1 cellular context compared by ENCODE assay signal in genomic region chr2:72915907-72916742, GRCh38.
TF ChIP-seq lines count a peak whose summit lies in the region.

No MANE protein-coding gene starts in this region.

TF ChIP-seq in HEK293, 187 proteins besides CTCF, POLR2A, EP300 and RAD21 (continued from another document and continues in another):
- TF ChIP-seq, protein P1, sequence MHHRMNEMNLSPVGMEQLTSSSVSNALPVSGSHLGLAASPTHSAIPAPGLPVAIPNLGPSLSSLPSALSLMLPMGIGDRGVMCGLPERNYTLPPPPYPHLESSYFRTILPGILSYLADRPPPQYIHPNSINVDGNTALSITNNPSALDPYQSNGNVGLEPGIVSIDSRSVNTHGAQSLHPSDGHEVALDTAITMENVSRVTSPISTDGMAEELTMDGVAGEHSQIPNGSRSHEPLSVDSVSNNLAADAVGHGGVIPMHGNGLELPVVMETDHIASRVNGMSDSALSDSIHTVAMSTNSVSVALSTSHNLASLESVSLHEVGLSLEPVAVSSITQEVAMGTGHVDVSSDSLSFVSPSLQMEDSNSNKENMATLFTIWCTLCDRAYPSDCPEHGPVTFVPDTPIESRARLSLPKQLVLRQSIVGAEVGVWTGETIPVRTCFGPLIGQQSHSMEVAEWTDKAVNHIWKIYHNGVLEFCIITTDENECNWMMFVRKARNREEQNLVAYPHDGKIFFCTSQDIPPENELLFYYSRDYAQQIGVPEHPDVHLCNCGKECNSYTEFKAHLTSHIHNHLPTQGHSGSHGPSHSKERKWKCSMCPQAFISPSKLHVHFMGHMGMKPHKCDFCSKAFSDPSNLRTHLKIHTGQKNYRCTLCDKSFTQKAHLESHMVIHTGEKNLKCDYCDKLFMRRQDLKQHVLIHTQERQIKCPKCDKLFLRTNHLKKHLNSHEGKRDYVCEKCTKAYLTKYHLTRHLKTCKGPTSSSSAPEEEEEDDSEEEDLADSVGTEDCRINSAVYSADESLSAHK (tag by site-specific recombination; IDR thresholded peaks at IDR 0.05) = no peak
- TF ChIP-seq ZNF645 (tag by site-specific recombination; IDR thresholded peaks at IDR 0.05) (no peak), ZNF596 (tag by site-specific recombination; IDR thresholded peaks at IDR 0.05) (no peak), ZNF548 (tag by site-specific recombination; IDR thresholded peaks at IDR 0.05) (no peak), ZNF202 (tag by site-specific recombination; IDR thresholded peaks at IDR 0.05; ENCODE audit: borderline replicate concordance) (no peak), ZBTB7A (tag by site-specific recombination; IDR thresholded peaks at IDR 0.05; ENCODE audit: low read depth) (no peak), ZNF664 (tag by site-specific recombination; IDR thresholded peaks at IDR 0.05) (no peak), ZNF366 (tag by site-specific recombination; conservative IDR thresholded peaks at IDR 0.05) (peak; percentile 65), ATF2 (tag by site-specific recombination; IDR thresholded peaks at IDR 0.05; ENCODE audit: low read depth) (no peak), ZNF600 (tag by site-specific recombination; IDR thresholded peaks at IDR 0.05) (no peak; the same call in 1 of the 2 replicates), ZNF629 (tag by site-specific recombination; IDR thresholded peaks at IDR 0.05) (no peak), REST (tag by site-specific recombination; IDR thresholded peaks at IDR 0.05) (peak; percentile 55), ZNF670 (tag by site-specific recombination; IDR thresholded peaks at IDR 0.05; ENCODE audit: low read depth) (no peak), ZNF175 (tag by site-specific recombination; IDR thresholded peaks at IDR 0.05) (no peak), ZBTB8A (tag by site-specific recombination; IDR thresholded peaks at IDR 0.05) (peak; percentile 66), ZNF561 (tag by site-specific recombination; IDR thresholded peaks at IDR 0.05; ENCODE audit: borderline replicate concordance) (peak; percentile 51; the same call in 1 of the 2 replicates), ELK4 (IDR thresholded peaks at IDR 0.05; ENCODE audit: borderline replicate concordance, low read depth, low read length) (no peak), ZNF341 (tag by site-specific recombination; IDR thresholded peaks at IDR 0.05; ENCODE audit: low read depth) (no peak), ZBTB44 (tag by site-specific recombination; IDR thresholded peaks at IDR 0.05) (no peak), KLF8 (tag by site-specific recombination; IDR thresholded peaks at IDR 0.05) (peak; percentile 84), SP3 (tag by site-specific recombination; IDR thresholded peaks at IDR 0.05) (peak; percentile 68)
- TF ChIP-seq, protein P2, sequence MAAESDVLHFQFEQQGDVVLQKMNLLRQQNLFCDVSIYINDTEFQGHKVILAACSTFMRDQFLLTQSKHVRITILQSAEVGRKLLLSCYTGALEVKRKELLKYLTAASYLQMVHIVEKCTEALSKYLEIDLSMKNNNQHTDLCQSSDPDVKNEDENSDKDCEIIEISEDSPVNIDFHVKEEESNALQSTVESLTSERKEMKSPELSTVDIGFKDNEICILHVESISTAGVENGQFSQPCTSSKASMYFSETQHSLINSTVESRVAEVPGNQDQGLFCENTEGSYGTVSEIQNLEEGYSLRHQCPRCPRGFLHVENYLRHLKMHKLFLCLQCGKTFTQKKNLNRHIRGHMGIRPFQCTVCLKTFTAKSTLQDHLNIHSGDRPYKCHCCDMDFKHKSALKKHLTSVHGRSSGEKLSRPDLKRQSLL (tag by site-specific recombination; IDR thresholded peaks at IDR 0.05) = no peak
- TF ChIP-seq, protein P3, sequence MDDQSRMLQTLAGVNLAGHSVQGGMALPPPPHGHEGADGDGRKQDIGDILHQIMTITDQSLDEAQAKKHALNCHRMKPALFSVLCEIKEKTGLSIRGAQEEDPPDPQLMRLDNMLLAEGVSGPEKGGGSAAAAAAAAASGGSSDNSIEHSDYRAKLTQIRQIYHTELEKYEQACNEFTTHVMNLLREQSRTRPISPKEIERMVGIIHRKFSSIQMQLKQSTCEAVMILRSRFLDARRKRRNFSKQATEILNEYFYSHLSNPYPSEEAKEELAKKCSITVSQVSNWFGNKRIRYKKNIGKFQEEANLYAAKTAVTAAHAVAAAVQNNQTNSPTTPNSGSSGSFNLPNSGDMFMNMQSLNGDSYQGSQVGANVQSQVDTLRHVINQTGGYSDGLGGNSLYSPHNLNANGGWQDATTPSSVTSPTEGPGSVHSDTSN (CRISPR knock-in tag; IDR thresholded peaks at IDR 0.05) = 0 out of 2 replicates have a peak, but pooled peaks have one; percentile 30
- TF ChIP-seq, protein P4, sequence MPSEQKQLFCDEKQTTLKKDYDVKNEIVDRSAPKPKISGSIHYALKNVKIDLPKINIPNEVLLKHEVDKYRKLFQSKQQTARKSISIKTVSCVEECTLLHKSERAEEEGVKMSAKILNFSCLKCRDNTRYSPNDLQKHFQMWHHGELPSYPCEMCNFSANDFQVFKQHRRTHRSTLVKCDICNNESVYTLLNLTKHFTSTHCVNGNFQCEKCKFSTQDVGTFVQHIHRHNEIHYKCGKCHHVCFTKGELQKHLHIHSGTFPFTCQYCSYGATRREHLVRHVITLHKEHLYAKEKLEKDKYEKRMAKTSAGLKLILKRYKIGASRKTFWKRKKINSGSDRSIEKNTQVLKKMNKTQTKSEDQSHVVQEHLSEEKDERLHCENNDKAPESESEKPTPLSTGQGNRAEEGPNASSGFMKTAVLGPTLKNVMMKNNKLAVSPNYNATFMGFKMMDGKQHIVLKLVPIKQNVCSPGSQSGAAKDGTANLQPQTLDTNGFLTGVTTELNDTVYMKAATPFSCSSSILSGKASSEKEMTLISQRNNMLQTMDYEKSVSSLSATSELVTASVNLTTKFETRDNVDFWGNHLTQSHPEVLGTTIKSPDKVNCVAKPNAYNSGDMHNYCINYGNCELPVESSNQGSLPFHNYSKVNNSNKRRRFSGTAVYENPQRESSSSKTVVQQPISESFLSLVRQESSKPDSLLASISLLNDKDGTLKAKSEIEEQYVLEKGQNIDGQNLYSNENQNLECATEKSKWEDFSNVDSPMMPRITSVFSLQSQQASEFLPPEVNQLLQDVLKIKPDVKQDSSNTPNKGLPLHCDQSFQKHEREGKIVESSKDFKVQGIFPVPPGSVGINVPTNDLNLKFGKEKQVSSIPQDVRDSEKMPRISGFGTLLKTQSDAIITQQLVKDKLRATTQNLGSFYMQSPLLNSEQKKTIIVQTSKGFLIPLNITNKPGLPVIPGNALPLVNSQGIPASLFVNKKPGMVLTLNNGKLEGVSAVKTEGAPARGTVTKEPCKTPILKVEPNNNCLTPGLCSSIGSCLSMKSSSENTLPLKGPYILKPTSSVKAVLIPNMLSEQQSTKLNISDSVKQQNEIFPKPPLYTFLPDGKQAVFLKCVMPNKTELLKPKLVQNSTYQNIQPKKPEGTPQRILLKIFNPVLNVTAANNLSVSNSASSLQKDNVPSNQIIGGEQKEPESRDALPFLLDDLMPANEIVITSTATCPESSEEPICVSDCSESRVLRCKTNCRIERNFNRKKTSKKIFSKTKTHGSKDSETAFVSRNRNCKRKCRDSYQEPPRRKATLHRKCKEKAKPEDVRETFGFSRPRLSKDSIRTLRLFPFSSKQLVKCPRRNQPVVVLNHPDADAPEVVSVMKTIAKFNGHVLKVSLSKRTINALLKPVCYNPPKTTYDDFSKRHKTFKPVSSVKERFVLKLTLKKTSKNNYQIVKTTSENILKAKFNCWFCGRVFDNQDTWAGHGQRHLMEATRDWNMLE (tag by site-specific recombination; conservative IDR thresholded peaks at IDR 0.05; ENCODE audit: low read depth) = no peak
- TF ChIP-seq, protein P5, sequence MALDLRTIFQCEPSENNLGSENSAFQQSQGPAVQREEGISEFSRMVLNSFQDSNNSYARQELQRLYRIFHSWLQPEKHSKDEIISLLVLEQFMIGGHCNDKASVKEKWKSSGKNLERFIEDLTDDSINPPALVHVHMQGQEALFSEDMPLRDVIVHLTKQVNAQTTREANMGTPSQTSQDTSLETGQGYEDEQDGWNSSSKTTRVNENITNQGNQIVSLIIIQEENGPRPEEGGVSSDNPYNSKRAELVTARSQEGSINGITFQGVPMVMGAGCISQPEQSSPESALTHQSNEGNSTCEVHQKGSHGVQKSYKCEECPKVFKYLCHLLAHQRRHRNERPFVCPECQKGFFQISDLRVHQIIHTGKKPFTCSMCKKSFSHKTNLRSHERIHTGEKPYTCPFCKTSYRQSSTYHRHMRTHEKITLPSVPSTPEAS (tag by site-specific recombination; IDR thresholded peaks at IDR 0.05) = no peak
- TF ChIP-seq, protein P6, sequence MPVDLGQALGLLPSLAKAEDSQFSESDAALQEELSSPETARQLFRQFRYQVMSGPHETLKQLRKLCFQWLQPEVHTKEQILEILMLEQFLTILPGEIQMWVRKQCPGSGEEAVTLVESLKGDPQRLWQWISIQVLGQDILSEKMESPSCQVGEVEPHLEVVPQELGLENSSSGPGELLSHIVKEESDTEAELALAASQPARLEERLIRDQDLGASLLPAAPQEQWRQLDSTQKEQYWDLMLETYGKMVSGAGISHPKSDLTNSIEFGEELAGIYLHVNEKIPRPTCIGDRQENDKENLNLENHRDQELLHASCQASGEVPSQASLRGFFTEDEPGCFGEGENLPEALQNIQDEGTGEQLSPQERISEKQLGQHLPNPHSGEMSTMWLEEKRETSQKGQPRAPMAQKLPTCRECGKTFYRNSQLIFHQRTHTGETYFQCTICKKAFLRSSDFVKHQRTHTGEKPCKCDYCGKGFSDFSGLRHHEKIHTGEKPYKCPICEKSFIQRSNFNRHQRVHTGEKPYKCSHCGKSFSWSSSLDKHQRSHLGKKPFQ (tag by site-specific recombination; IDR thresholded peaks at IDR 0.05) = no peak
